8 cellular contexts compared by ENCODE assay signal in genomic region chrX:65985922-65986588, GRCh38. TPM values are rescaled to one million over a fixed set of nuclear protein-coding genes. Genes with fewer than 3 reads are reported as not detected.
DNase-seq lines count a peak whose midpoint lies in the region; ATAC-seq, FAIRE-seq and TF ChIP-seq lines count a peak whose summit lies in the region.

No MANE protein-coding gene starts in this region.

- H3K27me3 Mint-ChIP-seq in activated naive CD4-positive, alpha-beta T cell treated with anti-CD3 and anti-CD28 coated beads, Interleukin-2, amount 50 U/mL, for 24 hours: no peaks in the 10 kb centered on the region

- H3K9me3 ChIP-seq in left ventricle myocardium inferior (replicated peaks) (no peaks in the 10 kb centered on the region), small intestine (ENCODE audit: control insufficient read depth, low read depth) (no peaks in the 10 kb centered on the region)

- H3K27ac Mint-ChIP-seq in activated naive CD4-positive, alpha-beta T cell treated with anti-CD3 and anti-CD28 coated beads, Interleukin-2, amount 50 U/mL, for 24 hours: peak overlapping the region; percentile 90

- FAIRE-seq in small intestine (lab: Jason Lieb, UNC): no peak

- intact Hi-C loops in left ventricle myocardium inferior (cut with micrococcal nuclease): loop anchor here (2.0 to 5.0 kb wide), 2 partner anchors 389 to 403 kb away; no protein-coding TSS in a partner anchor

- H3K4me1 ChIP-seq in left ventricle myocardium inferior (no peaks in the 10 kb centered on the region), small intestine (ENCODE audit: control insufficient read depth in 2 of 2, insufficient read depth in 1 of 2, low read depth in 1 of 2, low read length in 1 of 2) (no peaks in the 10 kb centered on the region)

- no peaks in the 10 kb centered on the region for H3K36me3 Mint-ChIP-seq in activated naive CD4-positive, alpha-beta T cell treated with anti-CD3 and anti-CD28 coated beads, Interleukin-2, amount 50 U/mL, for 24 hours

- TF ChIP-seq CTCF in HL-60 (IDR thresholded peaks at IDR 0.05; ENCODE audit: insufficient read depth, low read length) (peak; percentile 13), left ventricle myocardium inferior (IDR thresholded peaks at IDR 0.05; ENCODE audit: borderline replicate concordance) (peak; percentile 66)

- ATAC-seq in GM19324 (IDR thresholded peaks at IDR 0.05; ENCODE audit: low FRiP score, unreplicated experiment): peak; percentile 95

- DNase-seq in CMK (ENCODE audit: low read depth) (peak; percentile 78), HL-60 (ENCODE audit: low read depth in 1 of 2, low spot score in 1 of 2) (peak; percentile 57 to 89), SK-MEL-5 (ENCODE audit: low read depth, low spot score) (peak; percentile 61), left ventricle myocardium inferior (no peak), small intestine (peak; percentile 57)
- DNase-seq in effector CD8-positive, alpha-beta T cell (lab: John Stamatoyannopoulos, UW): no peak

- in situ Hi-C loops in SK-MEL-5 (cut with HindIII; ENCODE audit: low pct_unique_long_range_greater_than_20kb, low sequenced_read_pairs): no loop called here

- H3K36me3 ChIP-seq in left ventricle myocardium inferior (no peaks in the 10 kb centered on the region), small intestine (ENCODE audit: control insufficient read depth in 2 of 2, insufficient read depth in 2 of 2, low read length in 2 of 2) (no peaks in the 10 kb centered on the region)

- WGBS in small intestine, 3 donors: 32 to 36% (median 33%) methylated on average over 5 of the region's 5 CpGs

- peaks cover 28% of the 10 kb centered on the region for H3K4me1 Mint-ChIP-seq in activated naive CD4-positive, alpha-beta T cell treated with anti-CD3 and anti-CD28 coated beads, Interleukin-2, amount 50 U/mL, for 24 hours

- H3K27me3 ChIP-seq in HL-60 (ENCODE audit: insufficient read depth, poor library complexity, severe bottlenecking) (no peaks in the 10 kb centered on the region), left ventricle myocardium inferior (ENCODE audit: low read depth) (no peaks in the 10 kb centered on the region), small intestine (ENCODE audit: control insufficient read depth in 2 of 2, insufficient read depth in 2 of 2, low read length in 2 of 2) (no peaks in the 10 kb centered on the region)

- H3K4me3 Mint-ChIP-seq in activated naive CD4-positive, alpha-beta T cell treated with anti-CD3 and anti-CD28 coated beads, Interleukin-2, amount 50 U/mL, for 24 hours: no peak overlapping the region

- H3K4me3 ChIP-seq in HL-60 (replicated peaks; ENCODE audit: insufficient read depth, low read length): peak overlapping the region; percentile 12
- no peak overlapping the region for H3K4me3 ChIP-seq in left ventricle myocardium inferior
- H3K4me3 ChIP-seq in small intestine (ENCODE audit: low read depth in 1 of 2, low read length in 2 of 2): no peak overlapping the region

- H3K27ac ChIP-seq in HL-60 (replicated peaks) (peak overlapping the region; percentile 83), left ventricle myocardium inferior (replicated peaks) (no peak overlapping the region), small intestine (ENCODE audit: low read depth in 1 of 2, low read length in 1 of 2) (no peak overlapping the region)

- no peaks in the 10 kb centered on the region for H3K9me3 Mint-ChIP-seq in activated naive CD4-positive, alpha-beta T cell treated with anti-CD3 and anti-CD28 coated beads, Interleukin-2, amount 50 U/mL, for 24 hours

RNA-seq across cellular contexts. Expression of gene VSIG4, which starts 53.8 kb away (rescaled TPM):
- total RNA-seq in SK-MEL-5 (2014; rRNA removed; shearing (Covaris generic)): not detected in 2 replicates
- not detected in 2 replicates for polyA plus RNA-seq in SK-MEL-5 (2015; cell fraction: cytosol; rRNA removed)
- not detected in 2 replicates for polyA plus RNA-seq in SK-MEL-5 (2015; cell fraction: nucleus; rRNA removed)
- total RNA-seq in left ventricle myocardium inferior: 41.7 TPM
- polyA plus RNA-seq in small intestine: 10 to 100 TPM in 2 of 3 donors, 1 to 10 TPM in 1; 5.6 to 90.1 (median 19.7) TPM

Comparison
In these comparisons a context has a peak if more than half of its experiments do, and no peak if none do; other contexts are left out.
1. DNase-seq: peak in CMK (single experiment), HL-60 (2 of 2), SK-MEL-5 (single experiment) and small intestine (single experiment); none in left ventricle myocardium inferior (single experiment) and effector CD8-positive, alpha-beta T cell (single experiment).
2. RNA of gene VSIG4, which starts 53.8 kb away (total RNA-seq): 41.7 TPM in left ventricle myocardium inferior (single experiment); not detected in SK-MEL-5; every median in the first group is over 10 times any median in the second.